23 cellular contexts compared by ENCODE assay signal in genomic region chr12:89770391-89770790, GRCh38.
DNase-seq lines count a peak whose midpoint lies in the region; ATAC-seq lines count a peak whose summit lies in the region.
"Had no signal": no experiment of that assay in that cellular context is flagged by ENCODE, and none has a peak within 500 bp of the region (broad histone marks: within the 10 kb centered on the region; RNA-seq: fewer than 3 reads in every experiment).

No MANE protein-coding gene starts in this region.

- H3K36me3 Mint-ChIP-seq in activated naive CD8-positive, alpha-beta T cell treated with anti-CD3 and anti-CD28 coated beads, Interleukin-2, amount 50 U/mL, for 24 hours (ENCODE audit: low read depth) = no peaks in the 10 kb centered on the region
- H3K36me3 Mint-ChIP-seq in activated naive CD8-positive, alpha-beta T cell treated with anti-CD3 and anti-CD28 coated beads for 36 hours = no peaks in the 10 kb centered on the region

- DNase-seq in activated naive CD8-positive, alpha-beta T cell treated with anti-CD3 and anti-CD28 coated beads, Interleukin-2, amount 50 U/mL, for 24 hours = no peak
- no peak for DNase-seq in activated naive CD8-positive, alpha-beta T cell treated with anti-CD3 and anti-CD28 coated beads for 36 hours
- peak; percentile 65 for DNase-seq in NCI-H524 treated with DMSO at 0.1 percent for 48 hours (lab: John Stamatoyannopoulos, UW)
- peak; percentile 42 for DNase-seq in fibroblast of gingiva (ENCODE audit: low read depth)
- peak; percentile 21 for DNase-seq in stromal cell of bone marrow (ENCODE audit: low read depth)
- DNase-seq in NCI-H526 treated with DMSO at 0.1 percent for 48 hours (lab: John Stamatoyannopoulos, UW) = no peak
- DNase-seq in left lobe of liver (ENCODE audit: low spot score) = no peak
- DNase-seq: 8988T; activated CD4-positive, alpha-beta T cell treated with anti-CD3 and anti-CD28 coated beads, Interleukin-2, amount 50 U/mL, for 4 hours; activated naive CD4-positive, alpha-beta T cell; activated T-cell treated with anti-CD3 and anti-CD28 coated beads, Interleukin-2, amount 50 U/mL, for 72 hours; AML-193; CD8-positive, alpha-beta memory T cell; DMS153; effector CD4-positive, alpha-beta T cell; foreskin melanocyte; left cardiac atrium; NCI-H1105 treated with DMSO at 0.1 percent for 48 hours; NCI-H2081 treated with DMSO at 0.1 percent for 48 hours; stimulated activated naive CD4-positive, alpha-beta T cell treated with Interleukin-2 at 50 U/mL for 16 hours had no signal

- peaks cover 40% of the 10 kb centered on the region for H3K4me1 Mint-ChIP-seq in activated naive CD8-positive, alpha-beta T cell treated with anti-CD3 and anti-CD28 coated beads, Interleukin-2, amount 50 U/mL, for 24 hours
- H3K4me1 Mint-ChIP-seq in activated naive CD8-positive, alpha-beta T cell treated with anti-CD3 and anti-CD28 coated beads for 36 hours = peaks cover 30% of the 10 kb centered on the region

- no peak overlapping the region for H3K4me3 Mint-ChIP-seq in activated naive CD8-positive, alpha-beta T cell treated with anti-CD3 and anti-CD28 coated beads, Interleukin-2, amount 50 U/mL, for 24 hours
- H3K4me3 Mint-ChIP-seq in activated naive CD8-positive, alpha-beta T cell treated with anti-CD3 and anti-CD28 coated beads for 36 hours = no peak overlapping the region
- H3K4me3 Mint-ChIP-seq: activated T-cell treated with anti-CD3 and anti-CD28 coated beads, Interleukin-2, amount 50 U/mL, for 72 hours; CD8-positive, alpha-beta memory T cell; memory B cell had no signal

- H3K27ac Mint-ChIP-seq in activated naive CD8-positive, alpha-beta T cell treated with anti-CD3 and anti-CD28 coated beads, Interleukin-2, amount 50 U/mL, for 24 hours = peak overlapping the region; percentile 83
- H3K27ac Mint-ChIP-seq in activated naive CD8-positive, alpha-beta T cell treated with anti-CD3 and anti-CD28 coated beads for 36 hours = no peak overlapping the region
- H3K27ac Mint-ChIP-seq: activated T-cell treated with anti-CD3 and anti-CD28 coated beads, Interleukin-2, amount 50 U/mL, for 72 hours; IgD-negative memory B cell; memory B cell had no signal

- H3K9me3 Mint-ChIP-seq in activated naive CD8-positive, alpha-beta T cell treated with anti-CD3 and anti-CD28 coated beads, Interleukin-2, amount 50 U/mL, for 24 hours = peaks cover 19% of the 10 kb centered on the region
- H3K9me3 Mint-ChIP-seq in activated naive CD8-positive, alpha-beta T cell treated with anti-CD3 and anti-CD28 coated beads for 36 hours = peaks cover 4% of the 10 kb centered on the region
- H3K9me3 Mint-ChIP-seq: memory B cell had no signal

- no peaks in the 10 kb centered on the region for H3K27me3 Mint-ChIP-seq in activated naive CD8-positive, alpha-beta T cell treated with anti-CD3 and anti-CD28 coated beads, Interleukin-2, amount 50 U/mL, for 24 hours
- no peaks in the 10 kb centered on the region for H3K27me3 Mint-ChIP-seq in activated naive CD8-positive, alpha-beta T cell treated with anti-CD3 and anti-CD28 coated beads for 36 hours
- H3K27me3 Mint-ChIP-seq: CD8-positive, alpha-beta memory T cell; IgD-negative memory B cell; memory B cell had no signal

- ATAC-seq in activated naive CD8-positive, alpha-beta T cell treated with anti-CD3 and anti-CD28 coated beads, Interleukin-2, amount 50 U/mL, for 24 hours = no peak
- ATAC-seq in left lobe of liver = no peak
- no peak for ATAC-seq in GM19397 (IDR thresholded peaks at IDR 0.05; ENCODE audit: unreplicated experiment)
- ATAC-seq: activated T-cell treated with anti-CD3 and anti-CD28 coated beads, Interleukin-2, amount 50 U/mL, for 72 hours; left cardiac atrium had no signal

Comparison
In these comparisons a context has a peak if more than half of its experiments do, and no peak if none do; other contexts are left out.
1. DNase-seq: peak in NCI-H524 treated with DMSO at 0.1 percent for 48 hours (single experiment), fibroblast of gingiva (single experiment) and stromal cell of bone marrow (single experiment); none in activated naive CD8-positive, alpha-beta T cell treated with anti-CD3 and anti-CD28 coated beads, Interleukin-2, amount 50 U/mL, for 24 hours (single experiment), activated naive CD8-positive, alpha-beta T cell treated with anti-CD3 and anti-CD28 coated beads for 36 hours (single experiment), NCI-H526 treated with DMSO at 0.1 percent for 48 hours (single experiment) and left lobe of liver (single experiment).